Comparison of ENCODE assay signal across 23 cellular contexts in genomic region chr1:208120426-208120790, GRCh38.
"Had no signal": no experiment of that assay in that cellular context is flagged by ENCODE, and none has a peak within 500 bp of the region (broad histone marks: within the 10 kb centered on the region; RNA-seq: fewer than 3 reads in every experiment).

No MANE protein-coding gene starts in this region.

- H3K36me3 Mint-ChIP-seq: immature natural killer cell, naive B cell had no signal

- H3K4me3 Mint-ChIP-seq: activated CD4-positive, alpha-beta memory T cell treated with anti-CD3 and anti-CD28 coated beads, Interleukin-2, amount 10 ng/mL, durations not matched to agents 7 days and 5 days; activated T-cell treated with anti-CD3 and anti-CD28 coated beads, Interleukin-2, amount 50 U/mL, for 24 hours; immature natural killer cell; naive B cell had no signal

- H3K36me3 ChIP-seq: gastroesophageal sphincter, left ventricle myocardium inferior, pancreas had no signal

- ATAC-seq: gastroesophageal sphincter, sciatic nerve had no signal

- H3K9me3 Mint-ChIP-seq: activated CD4-positive, alpha-beta memory T cell treated with anti-CD3 and anti-CD28 coated beads, Interleukin-2, amount 10 ng/mL, durations not matched to agents 7 days and 5 days; activated T-cell treated with anti-CD3 and anti-CD28 coated beads, Interleukin-2, amount 50 U/mL, for 24 hours; activated T-helper 2 cell treated with anti-CD3 and anti-CD28 coated beads, Interferon-gamma antibody, Interleukin-2, Interleukin-4, amounts not matched to agents 10 μg/mL and 5 μg/mL and 100 μg/mL, durations not matched to agents 14 hours and 24 hours and 36 hours; immature natural killer cell; naive B cell had no signal

- H3K27me3 ChIP-seq: gastroesophageal sphincter, heart right ventricle, pancreas, stomach, upper lobe of left lung had no signal

- H3K27ac Mint-ChIP-seq: activated CD4-positive, alpha-beta memory T cell treated with anti-CD3 and anti-CD28 coated beads, Interleukin-2, amount 10 ng/mL, durations not matched to agents 7 days and 5 days; activated T-cell treated with anti-CD3 and anti-CD28 coated beads, Interleukin-2, amount 50 U/mL, for 24 hours; activated T-helper 2 cell treated with anti-CD3 and anti-CD28 coated beads, Interferon-gamma antibody, Interleukin-2, Interleukin-4, amounts not matched to agents 10 μg/mL and 5 μg/mL and 100 μg/mL, durations not matched to agents 14 hours and 24 hours and 36 hours; immature natural killer cell had no signal

- H3K4me1 Mint-ChIP-seq: activated CD4-positive, alpha-beta memory T cell treated with anti-CD3 and anti-CD28 coated beads, Interleukin-2, amount 10 ng/mL, durations not matched to agents 7 days and 5 days; immature natural killer cell; naive B cell had no signal

- H3K9me3 ChIP-seq: gastroesophageal sphincter, heart right ventricle, left ventricle myocardium inferior, pancreas, stomach, upper lobe of left lung had no signal

- DNase-seq: activated CD4-positive, alpha-beta memory T cell treated with anti-CD3 and anti-CD28 coated beads, Interleukin-2, amount 10 ng/mL, durations not matched to agents 7 days and 5 days; activated CD4-positive, alpha-beta T cell treated with anti-CD3 and anti-CD28 coated beads for 48 hours; activated CD4-positive, CD25-positive, alpha-beta regulatory T cell; activated naive CD4-positive, alpha-beta T cell treated with Interleukin-2 at 50 U/mL for 16 hours; activated T-cell treated with anti-CD3 and anti-CD28 coated beads, Interleukin-2, amount 50 U/mL, for 24 hours; cerebellar nuclear complex; cortex of kidney; heart right ventricle; immature natural killer cell; kidney glomerular epithelial cell; left ventricle myocardium inferior; naive B cell; stimulated activated CD4-positive, alpha-beta T cell treated with anti-CD3 and anti-CD28 coated beads, Interleukin-4, amount 100 ng/mL, for 1 hour; T-helper 1 cell; T-helper 9 cell; upper lobe of left lung had no signal

- H3K27me3 Mint-ChIP-seq: activated T-cell treated with anti-CD3 and anti-CD28 coated beads, Interleukin-2, amount 50 U/mL, for 24 hours had no signal

- FAIRE-seq: bronchial epithelial cell, pancreas had no signal

- H3K4me3 ChIP-seq: gastroesophageal sphincter, heart right ventricle, left ventricle myocardium inferior, pancreas, smooth muscle cell, stomach, upper lobe of left lung had no signal

- H3K4me2 ChIP-seq: smooth muscle cell had no signal

- H3K27ac ChIP-seq: gastroesophageal sphincter, heart right ventricle, left ventricle myocardium inferior, pancreas, upper lobe of left lung had no signal
